ENCODE assay signal across 1 cellular context in the genomic region with DNA sequence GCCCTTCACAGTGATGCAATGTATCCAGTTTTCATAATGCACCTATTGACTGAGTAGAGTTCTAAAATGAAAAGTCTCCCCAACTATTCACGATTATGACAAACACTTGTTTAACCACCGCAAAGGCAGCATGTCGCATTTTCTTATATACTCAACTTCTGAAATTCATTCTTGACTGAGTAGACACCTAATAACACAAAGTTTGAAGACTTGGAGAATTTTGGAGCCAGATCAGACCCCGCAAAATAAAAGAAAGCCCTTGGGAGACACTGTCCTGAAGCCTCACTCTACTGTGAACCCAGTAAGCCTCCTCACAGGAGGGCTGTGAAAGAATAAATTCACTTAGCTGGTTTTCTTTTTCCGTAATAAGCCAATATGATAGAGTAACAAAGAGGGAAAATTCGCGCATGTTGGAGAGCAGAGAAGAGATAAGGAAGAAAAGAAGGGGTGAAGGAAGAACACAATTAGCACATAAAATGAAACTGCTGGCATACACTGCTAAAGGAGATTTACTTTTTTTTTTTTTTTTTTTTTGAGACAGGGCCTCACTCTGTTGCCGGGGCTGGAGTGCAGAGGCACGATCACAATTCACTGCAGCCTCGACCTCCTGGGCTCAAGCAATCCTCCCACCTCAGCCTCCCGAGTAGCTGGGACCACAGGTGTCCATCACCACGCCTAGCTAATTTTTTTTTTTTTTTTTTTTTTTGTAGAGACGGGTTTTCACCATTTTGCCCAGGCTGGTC.
TF ChIP-seq lines count a peak whose summit lies in the region.

No MANE protein-coding gene starts in this region.

TF ChIP-seq in liver, 16 proteins besides CTCF, POLR2A, EP300 and RAD21 (continued from another document):
- TF ChIP-seq REST (IDR thresholded peaks at IDR 0.05) (no peak), GABPA (IDR thresholded peaks at IDR 0.05 in 1 of 2, conservative IDR thresholded peaks at IDR 0.05 in 1 of 2) (no peak), JUND (IDR thresholded peaks at IDR 0.05) (no peak), ZBTB33 (IDR thresholded peaks at IDR 0.05) (no peak), SP1 (IDR thresholded peaks at IDR 0.05) (no peak), MAX (IDR thresholded peaks at IDR 0.05) (no peak), TAF1 (conservative IDR thresholded peaks at IDR 0.05) (no peak), FOXA2 (IDR thresholded peaks at IDR 0.05) (no peak)
- TF ChIP-seq, protein P1, sequence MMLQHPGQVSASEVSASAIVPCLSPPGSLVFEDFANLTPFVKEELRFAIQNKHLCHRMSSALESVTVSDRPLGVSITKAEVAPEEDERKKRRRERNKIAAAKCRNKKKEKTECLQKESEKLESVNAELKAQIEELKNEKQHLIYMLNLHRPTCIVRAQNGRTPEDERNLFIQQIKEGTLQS (IDR thresholded peaks at IDR 0.05), result no peak
